ENCODE assay signal across 8 cellular contexts in genomic region chr12:121536058-121536928, GRCh38. TPM values are rescaled to one million over a fixed set of nuclear protein-coding genes. Genes with fewer than 3 reads are reported as not detected.
DNase-seq lines count a peak whose midpoint lies in the region; ATAC-seq and TF ChIP-seq lines count a peak whose summit lies in the region.

No MANE protein-coding gene starts in this region.

- peak overlapping the region; percentile 52 for H3K4me3 ChIP-seq in AG10803 (ENCODE audit: low read length)
- H3K4me3 ChIP-seq in effector memory CD4-positive, alpha-beta T cell (ENCODE audit: insufficient read depth, low read depth, low read length, poor library complexity, severe bottlenecking): peak overlapping the region; percentile 67

- TF ChIP-seq CTCF in AG10803 (conservative IDR thresholded peaks at IDR 0.05; ENCODE audit: low read length): no peak
- no peak for TF ChIP-seq CTCF in activated CD8-positive, alpha-beta T cell treated with anti-CD3 and anti-CD28 coated beads for 36 hours (IDR thresholded peaks at IDR 0.05)

- no peaks in the 10 kb centered on the region for H3K27me3 ChIP-seq in effector memory CD4-positive, alpha-beta T cell (replicated peaks; ENCODE audit: control insufficient read depth, insufficient read depth, low read length, poor library complexity, severe bottlenecking)

- peaks cover 40% of the 10 kb centered on the region for H3K4me1 ChIP-seq in effector memory CD4-positive, alpha-beta T cell (ENCODE audit: control insufficient read depth, insufficient read depth, low read length, poor library complexity, severe bottlenecking)

- ATAC-seq in GM18909 (IDR thresholded peaks at IDR 0.05; ENCODE audit: poor library complexity, unreplicated experiment): peak; percentile 54
- ATAC-seq in HG03103 (IDR thresholded peaks at IDR 0.05; ENCODE audit: low read depth, unreplicated experiment): peak; percentile 54
- ATAC-seq in activated CD8-positive, alpha-beta T cell treated with anti-CD3 and anti-CD28 coated beads for 36 hours: peak; percentile 62

- peak; percentile 76 for DNase-seq in AG10803 (ENCODE audit: low read depth)
- peak; percentile 48 for DNase-seq in NCI-H524 treated with DMSO at 0.1 percent for 48 hours (lab: John Stamatoyannopoulos, UW)
- DNase-seq in activated CD8-positive, alpha-beta T cell treated with anti-CD3 and anti-CD28 coated beads for 36 hours: peak; percentile 90
- DNase-seq in effector memory CD4-positive, alpha-beta T cell: peak; percentile 33 to 49 (median 41)
- DNase-seq in medulla oblongata (ENCODE audit: extremely low spot score): peak; percentile 82
- peak; percentile 58 to 65 for DNase-seq in stimulated activated CD8-positive, alpha-beta memory T cell treated with anti-CD3 and anti-CD28 coated beads, Interleukin-2, amount 100 ng/mL, for 48 hours (ENCODE audit: low read depth in 2 of 2)

- H3K4me3 Mint-ChIP-seq in activated CD8-positive, alpha-beta T cell treated with anti-CD3 and anti-CD28 coated beads for 36 hours: peak overlapping the region; percentile 73

- peak overlapping the region; percentile 85 for H3K27ac Mint-ChIP-seq in activated CD8-positive, alpha-beta T cell treated with anti-CD3 and anti-CD28 coated beads for 36 hours

- H3K27me3 Mint-ChIP-seq in activated CD8-positive, alpha-beta T cell treated with anti-CD3 and anti-CD28 coated beads for 36 hours: no peaks in the 10 kb centered on the region

- intact Hi-C loops in activated CD8-positive, alpha-beta T cell treated with anti-CD3 and anti-CD28 coated beads for 36 hours (cut with micrococcal nuclease): loop anchor here (5.0 kb wide), 2 partner anchors 46 to 146 kb away; partner anchors contain the start of gene KDM2B

- H3K27ac ChIP-seq in effector memory CD4-positive, alpha-beta T cell (ENCODE audit: insufficient read depth, low read length, poor library complexity, severe bottlenecking): peak overlapping the region; percentile 87

- H3K36me3 ChIP-seq in effector memory CD4-positive, alpha-beta T cell (ENCODE audit: control insufficient read depth, insufficient read depth, low read length): peaks cover 18% of the 10 kb centered on the region

- H3K4me1 Mint-ChIP-seq in activated CD8-positive, alpha-beta T cell treated with anti-CD3 and anti-CD28 coated beads for 36 hours (ENCODE audit: low read depth): peaks cover 54% of the 10 kb centered on the region

- POLR2A ChIA-PET in activated CD8-positive, alpha-beta T cell treated with anti-CD3 and anti-CD28 coated beads for 36 hours (lab: Charles Lee): interaction anchor here (0.6 to 2.9 kb wide), 12 partner anchors 8 to 1158 kb away, joined by 3 to 20 read pairs (median 4); partner anchors contain the start of genes ORAI1, RHOF and TMEM120B

- CTCF ChIA-PET in activated CD8-positive, alpha-beta T cell treated with anti-CD3 and anti-CD28 coated beads for 36 hours (lab: Charles Lee): interaction anchor here (0.7 to 1.8 kb wide), 7 partner anchors 8 to 258 kb away, joined by 3 to 7 read pairs (median 4); partner anchors contain the start of genes ORAI1 and RHOF

- no peaks in the 10 kb centered on the region for H3K9me3 Mint-ChIP-seq in activated CD8-positive, alpha-beta T cell treated with anti-CD3 and anti-CD28 coated beads for 36 hours

- no peaks in the 10 kb centered on the region for H3K9me3 ChIP-seq in effector memory CD4-positive, alpha-beta T cell (ENCODE audit: control insufficient read depth, low read length)

- peaks cover 15% of the 10 kb centered on the region for H3K36me3 Mint-ChIP-seq in activated CD8-positive, alpha-beta T cell treated with anti-CD3 and anti-CD28 coated beads for 36 hours (ENCODE audit: low read depth)

RNA-seq across cellular contexts. Expression of gene KDM2B, which starts 44.5 kb away (rescaled TPM):
- total RNA-seq in activated CD8-positive, alpha-beta T cell treated with anti-CD3 and anti-CD28 coated beads for 36 hours: 10 to 100 TPM; 61.0 to 61.7 TPM

Comparison
In these comparisons a context has a peak if more than half of its experiments do, and no peak if none do; other contexts are left out.
1. Peak in every context shown above with its lines: DNase-seq, ATAC-seq, H3K4me3 ChIP-seq and H3K27ac ChIP-seq.